20 cellular contexts compared by ENCODE assay signal in the genomic region with DNA sequence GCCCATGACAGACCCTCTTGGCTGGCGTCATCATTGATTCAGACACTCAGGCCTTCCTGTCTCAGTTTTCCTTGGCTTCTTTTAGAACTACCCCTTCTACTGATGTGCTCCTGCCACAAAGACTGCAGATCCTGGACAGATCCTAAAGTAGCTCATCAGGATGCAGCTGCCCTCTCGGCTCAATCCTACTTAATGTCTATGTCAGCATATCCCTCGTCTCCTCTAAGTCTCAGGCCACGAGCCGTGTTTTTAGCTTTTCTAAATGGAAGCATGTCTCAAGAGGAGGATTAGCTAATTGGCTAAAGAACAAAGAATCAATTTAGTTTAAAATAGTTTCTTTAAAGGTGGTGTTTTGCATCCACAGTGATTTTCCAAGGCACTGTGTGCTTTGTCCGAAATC.
"Had no signal": no experiment of that assay in that cellular context is flagged by ENCODE, and none has a peak within 500 bp of the region (broad histone marks: within the 10 kb centered on the region; RNA-seq: fewer than 3 reads in every experiment).

No MANE protein-coding gene starts in this region.

- H3K27me3 Mint-ChIP-seq: stimulated activated naive CD8-positive, alpha-beta T cell treated with anti-CD3 and anti-CD28 coated beads, Interleukin-15, amount 100 ng/mL, for 72 hours had no signal

- H3K4me3 Mint-ChIP-seq: memory B cell; natural killer cell; stimulated activated naive CD8-positive, alpha-beta T cell treated with anti-CD3 and anti-CD28 coated beads, Interleukin-15, amount 100 ng/mL, for 72 hours had no signal

- H3K27me3 ChIP-seq: neutrophil, pancreas, suprapubic skin, transverse colon, upper lobe of right lung, uterus had no signal

- H3K4me2 ChIP-seq: smooth muscle cell had no signal

- H3K4me3 ChIP-seq: lung, pancreas, smooth muscle cell, suprapubic skin, transverse colon, upper lobe of right lung, uterus had no signal

- H3K4me1 ChIP-seq: pancreas, suprapubic skin, upper lobe of right lung, uterus had no signal

- H3K36me3 Mint-ChIP-seq: memory B cell, natural killer cell had no signal

- DNase-seq: cortex of kidney; natural killer cell; pancreas; stimulated activated CD4-positive, alpha-beta T cell treated with anti-CD3 and anti-CD28 coated beads, Interleukin-12 subunit alpha, Interleukin-12 subunit beta, amount 100 ng/mL, for 4 hours; stimulated activated CD4-positive, alpha-beta T cell treated with anti-CD3 and anti-CD28 coated beads, Interleukin-1b, Interleukin-23, amount 100 ng/mL, for 48 hours; stimulated activated CD4-positive, alpha-beta T cell treated with anti-CD3 and anti-CD28 coated beads, Interleukin-4, amount 100 ng/mL, for 1 hour; stimulated activated CD8-positive, alpha-beta memory T cell treated with anti-CD3 and anti-CD28 coated beads, Interleukin-4, amount 100 ng/mL, for 48 hours; stimulated activated naive CD4-positive, alpha-beta T cell; stimulated activated naive CD8-positive, alpha-beta T cell treated with anti-CD3 and anti-CD28 coated beads, Interleukin-15, amount 100 ng/mL, for 72 hours; transverse colon; upper lobe of right lung; uterus had no signal

- H3K4me1 Mint-ChIP-seq: memory B cell; natural killer cell; stimulated activated naive CD8-positive, alpha-beta T cell treated with anti-CD3 and anti-CD28 coated beads, Interleukin-15, amount 100 ng/mL, for 72 hours had no signal

- H3K9me3 ChIP-seq: neutrophil, pancreas, suprapubic skin, transverse colon, upper lobe of right lung, uterus had no signal

- FAIRE-seq: keratinocyte, pancreas had no signal

- H3K36me3 ChIP-seq: neutrophil, pancreas, suprapubic skin, transverse colon, upper lobe of right lung, uterus had no signal

- H3K27ac Mint-ChIP-seq: memory B cell; natural killer cell; stimulated activated naive CD8-positive, alpha-beta T cell treated with anti-CD3 and anti-CD28 coated beads, Interleukin-15, amount 100 ng/mL, for 72 hours had no signal

- ATAC-seq: left lobe of liver; natural killer cell; pancreas; sciatic nerve; stimulated activated naive CD8-positive, alpha-beta T cell treated with anti-CD3 and anti-CD28 coated beads, Interleukin-15, amount 100 ng/mL, for 72 hours; upper lobe of right lung had no signal

- H3K27ac ChIP-seq: neutrophil, pancreas, suprapubic skin, transverse colon, upper lobe of right lung, uterus had no signal
